8 cellular contexts compared by ENCODE assay signal in genomic region chr19:10379880-10380310, GRCh38. TPM values are rescaled to one million over a fixed set of nuclear protein-coding genes. Genes with fewer than 3 reads are reported as not detected.
A peak's percentile ranks its signal among the peaks of the same experiment; 100 is the strongest.
DNase-seq lines count a peak whose midpoint lies in the region; ATAC-seq, FAIRE-seq and TF ChIP-seq lines count a peak whose summit lies in the region.

No MANE protein-coding gene starts in this region.

- H3K27ac ChIP-seq in OCI-LY7 (ENCODE audit: low read depth, low read length, poor library complexity, severe bottlenecking) (peak overlapping the region; percentile 51), parathyroid adenoma (peak overlapping the region; percentile 25)

- TSS peak; percentile 88 for BruUV-seq in OCI-LY7 (replicated peaks; lab: Mats Ljungman, UMichigan)

- H3K9me3 ChIP-seq in OCI-LY7 (ENCODE audit: low read length) (no peaks in the 10 kb centered on the region), parathyroid adenoma (ENCODE audit: control insufficient read depth, low read length) (no peaks in the 10 kb centered on the region)

- peak overlapping the region; percentile 50 for H3K9ac ChIP-seq in parathyroid adenoma

- H3K4me3 ChIP-seq in OCI-LY7 (ENCODE audit: low read depth, low read length, poor library complexity, severe bottlenecking) (peak overlapping the region; percentile 91), epithelial cell of proximal tubule (ENCODE audit: low read depth, low read length) (peak overlapping the region; percentile 90), parathyroid adenoma (ENCODE audit: low read depth, low read length) (peak overlapping the region; percentile 95)

- peak; percentile 48 for FAIRE-seq in GM12891 (lab: Jason Lieb, UNC)

- H3K36me3 ChIP-seq in OCI-LY7 (ENCODE audit: insufficient read depth, low read length) (peaks cover 22% of the 10 kb centered on the region), parathyroid adenoma (ENCODE audit: control insufficient read depth, insufficient read depth, low read length) (no peaks in the 10 kb centered on the region)

- ATAC-seq in GM19023 (IDR thresholded peaks at IDR 0.05; ENCODE audit: unreplicated experiment) (no peak), GM18505 (IDR thresholded peaks at IDR 0.05; ENCODE audit: unreplicated experiment) (no peak)

- H2AFZ ChIP-seq in OCI-LY7 (ENCODE audit: low read length) = peak overlapping the region; percentile 75; the same call in 1 of the 2 replicates
- H2AFZ ChIP-seq in parathyroid adenoma = peak overlapping the region; percentile 99

- H3K79me2 ChIP-seq in OCI-LY7 (ENCODE audit: insufficient read depth, low read depth, low read length) = peaks cover 16% of the 10 kb centered on the region
- H3K79me2 ChIP-seq in parathyroid adenoma = peaks cover 7% of the 10 kb centered on the region

- TF ChIP-seq CTCF in OCI-LY7 (conservative IDR thresholded peaks at IDR 0.05; ENCODE audit: low read length) (no peak; the same call in 1 of the 2 replicates), epithelial cell of proximal tubule (conservative IDR thresholded peaks at IDR 0.05; ENCODE audit: low read depth, low read length) (no peak), parathyroid adenoma (IDR thresholded peaks at IDR 0.05) (no peak)

- no peak for TF ChIP-seq POLR2A in GM12891 (IDR thresholded peaks at IDR 0.05; ENCODE audit: low read depth, low read length)
- no peak for TF ChIP-seq POLR2A in erythroblast (IDR thresholded peaks at IDR 0.05; ENCODE audit: low read length)
- no peak for TF ChIP-seq POLR2A in GM18505 (IDR thresholded peaks at IDR 0.05; ENCODE audit: borderline replicate concordance, extremely low read depth, insufficient read depth, insufficient read length)

- peak overlapping the region; percentile 94 for H3K4me2 ChIP-seq in OCI-LY7 (ENCODE audit: low read length)
- peak overlapping the region; percentile 97 for H3K4me2 ChIP-seq in parathyroid adenoma (ENCODE audit: low read length)

- H3K27me3 ChIP-seq in parathyroid adenoma (ENCODE audit: control insufficient read depth, insufficient read depth, low read length) = no peaks in the 10 kb centered on the region

- no peaks in the 10 kb centered on the region for H3K9me2 ChIP-seq in OCI-LY7 (ENCODE audit: insufficient read depth, low read length)

- H4K20me1 ChIP-seq in OCI-LY7 (ENCODE audit: insufficient read depth, low read length) = no peaks in the 10 kb centered on the region

- DNase-seq in GM12891 (ENCODE audit: insufficient read length, low spot score) (no peak), OCI-LY7 (ENCODE audit: low spot score) (no peak), epithelial cell of proximal tubule (ENCODE audit: low read depth) (no peak), erythroblast (lab: John Stamatoyannopoulos, UW) (no peak), 8988T (no peak)

- POLR2A ChIA-PET in OCI-LY7 (lab: Charles Lee) = interaction anchor here (0.7 to 3.2 kb wide), 6 partner anchors 20 to 461 kb away, joined by 3 to 14 read pairs (median 5); partner anchors contain the start of genes ICAM1 and RAVER1

- intact Hi-C loops in OCI-LY7 (cut with micrococcal nuclease; ENCODE audit: unreplicated experiment) = loop anchor here (2.0 kb wide), 2 partner anchors 47 to 111 kb away; partner anchors contain the start of gene RAVER1

- CTCF ChIA-PET in OCI-LY7 (lab: Charles Lee; ENCODE audit: unreplicated experiment) = interaction anchor here (0.5 to 1.3 kb wide), 4 partner anchors 9 to 109 kb away, joined by 3 to 4 read pairs (median 3); partner anchors contain the start of gene ICAM1

- H3K4me1 ChIP-seq in OCI-LY7 (ENCODE audit: insufficient read depth, low read length, poor library complexity, severe bottlenecking) = peaks cover 11% of the 10 kb centered on the region
- H3K4me1 ChIP-seq in parathyroid adenoma = peaks cover 7% of the 10 kb centered on the region

TF ChIP-seq in GM12891, 5 proteins besides CTCF, POLR2A, EP300 and RAD21:
- TF ChIP-seq PAX5 (IDR thresholded peaks at IDR 0.05; ENCODE audit: insufficient read depth, low read length, severe bottlenecking) (no peak), SPI1 (IDR thresholded peaks at IDR 0.05; ENCODE audit: low read depth, low read length) (no peak), POU2F2 (IDR thresholded peaks at IDR 0.05; ENCODE audit: low read depth, low read length) (no peak), POLR2AphosphoS5 (IDR thresholded peaks at IDR 0.05; ENCODE audit: low read depth, low read length) (no peak), TAF1 (IDR thresholded peaks at IDR 0.05; ENCODE audit: low read depth, low read length) (no peak)

RNA-seq across cellular contexts. Expression of gene TYK2, which starts 0.5 kb away (rescaled TPM):
- 248 TPM for polyA plus RNA-seq in GM12891 (2012; ENCODE audit: low read depth, missing spikeins)
- 151 and 185 TPM in 2 replicates for total RNA-seq in OCI-LY7 (2014; rRNA removed; shearing (Covaris generic))
- 214 and 216 TPM in 2 replicates for total RNA-seq in OCI-LY7 (2022)
- 95.4 and 103 TPM in 2 replicates for total RNA-seq in epithelial cell of proximal tubule

RNA-seq across cellular contexts. Expression of gene CDC37, which starts 23.4 kb away (rescaled TPM):
- polyA plus RNA-seq in GM12891 (2012; ENCODE audit: low read depth, missing spikeins) = 175 TPM
- total RNA-seq in OCI-LY7 (2014; rRNA removed; shearing (Covaris generic)) = 332 and 345 TPM in 2 replicates
- 269 and 271 TPM in 2 replicates for total RNA-seq in OCI-LY7 (2022)
- total RNA-seq in epithelial cell of proximal tubule = 155 and 262 TPM in 2 replicates

RNA-seq across cellular contexts. Expression of gene PDE4A, which starts 40.4 kb away (rescaled TPM):
- 11.7 TPM for polyA plus RNA-seq in GM12891 (2012; ENCODE audit: low read depth, missing spikeins)
- 9.4 and 16.4 TPM in 2 replicates for total RNA-seq in OCI-LY7 (2014; rRNA removed; shearing (Covaris generic))
- total RNA-seq in OCI-LY7 (2022) (42.4 and 45.1 TPM in 2 replicates), epithelial cell of proximal tubule (0.40 and 2.0 TPM in 2 replicates)

RNA-seq across cellular contexts. Expression of gene ICAM3, which starts 40.5 kb away (rescaled TPM):
- 166 TPM for polyA plus RNA-seq in GM12891 (2012; ENCODE audit: low read depth, missing spikeins)
- total RNA-seq in OCI-LY7 (2014; rRNA removed; shearing (Covaris generic)) = 63.7 and 66.0 TPM in 2 replicates
- 76.4 and 82.0 TPM in 2 replicates for total RNA-seq in OCI-LY7 (2022)
- 3.4 and 3.8 TPM in 2 replicates for total RNA-seq in epithelial cell of proximal tubule

RNA-seq across cellular contexts. Expression of gene RAVER1, which starts 46.6 kb away (rescaled TPM):
- 25.1 TPM for polyA plus RNA-seq in GM12891 (2012; ENCODE audit: low read depth, missing spikeins)
- total RNA-seq in OCI-LY7 (2014; rRNA removed; shearing (Covaris generic)) = 21.6 and 35.7 TPM in 2 replicates
- total RNA-seq in OCI-LY7 (2022) (90.7 and 95.8 TPM in 2 replicates), epithelial cell of proximal tubule (29.5 and 34.1 TPM in 2 replicates)
